8 cellular contexts compared by ENCODE assay signal in the genomic region with DNA sequence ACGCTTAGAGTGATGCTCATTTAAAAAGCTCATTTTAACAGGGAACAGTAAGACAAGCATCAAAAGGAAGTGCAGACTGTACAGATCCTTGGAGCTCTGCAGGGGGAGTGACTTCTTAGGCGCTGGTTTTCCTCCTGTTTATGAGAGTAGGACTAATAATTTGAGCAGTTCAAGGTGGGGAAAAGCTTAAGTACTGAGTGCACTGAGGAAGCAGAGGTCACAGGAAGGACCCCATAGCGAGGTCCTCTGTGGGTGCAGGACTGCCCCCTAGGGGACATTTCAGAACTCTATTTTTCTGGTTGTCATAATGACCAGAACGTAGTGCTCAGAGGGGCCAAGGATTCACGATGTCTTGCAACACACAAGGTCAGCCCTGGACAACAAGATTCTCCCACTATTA.
A peak's percentile ranks its signal among the peaks of the same experiment; 100 is the strongest.
DNase-seq lines count a peak whose midpoint lies in the region; ATAC-seq and TF ChIP-seq lines count a peak whose summit lies in the region.

No MANE protein-coding gene starts in this region.

- H3K79me2 ChIP-seq in neural cell (replicated peaks; ENCODE audit: insufficient read depth, low read length) = no peaks in the 10 kb centered on the region

- no peaks in the 10 kb centered on the region for H3K9me3 ChIP-seq in neural cell (ENCODE audit: low read length)

- no peak overlapping the region for H2AFZ ChIP-seq in neural cell (ENCODE audit: low read depth, low read length)

- TF ChIP-seq CTCF in neural cell (IDR thresholded peaks at IDR 0.05; ENCODE audit: poor library complexity, severe bottlenecking) = peak; percentile 26

- TF ChIP-seq POLR2A in erythroblast (IDR thresholded peaks at IDR 0.05; ENCODE audit: low read length) = no peak
- no peak for TF ChIP-seq POLR2A in GM18505 (IDR thresholded peaks at IDR 0.05; ENCODE audit: borderline replicate concordance, extremely low read depth, insufficient read depth, insufficient read length)

- ATAC-seq in HG02884 (IDR thresholded peaks at IDR 0.05; ENCODE audit: unreplicated experiment) = no peak
- no peak for ATAC-seq in GM18505 (IDR thresholded peaks at IDR 0.05; ENCODE audit: unreplicated experiment)

- no peaks in the 10 kb centered on the region for H3K9me2 ChIP-seq in neural cell (ENCODE audit: insufficient read depth, low read length)

- H3K9ac ChIP-seq in neural cell (ENCODE audit: low read length) = no peak overlapping the region

- H3K4me2 ChIP-seq in neural cell (ENCODE audit: low read length) = no peak overlapping the region

- no peaks in the 10 kb centered on the region for H3K27me3 ChIP-seq in neural cell (ENCODE audit: insufficient read depth, low read depth, low read length)

- H3K27ac ChIP-seq in neural cell (ENCODE audit: low read length) = no peak overlapping the region

- no peaks in the 10 kb centered on the region for H3F3A ChIP-seq in neural cell (ENCODE audit: insufficient read depth, low read length, poor library complexity, severe bottlenecking)

- TF ChIP-seq RAD21 in neural cell (conservative IDR thresholded peaks at IDR 0.05) = no peak

- DNase-seq in COR-L47 (lab: John Stamatoyannopoulos, UW) (peak; percentile 37), GM19240 (ENCODE audit: insufficient read length, low spot score) (peak; percentile 13), OCI-M2 (lab: John Stamatoyannopoulos, UW; ENCODE audit: unreplicated experiment) (peak; percentile 73), erythroblast (lab: John Stamatoyannopoulos, UW) (peak; percentile 49 to 59), HPDE6-E6E7 (ENCODE audit: extremely low spot score) (no peak)

- no peak overlapping the region for H3K4me3 ChIP-seq in neural cell (ENCODE audit: low read length)

- no peaks in the 10 kb centered on the region for H3K36me3 ChIP-seq in neural cell (ENCODE audit: insufficient read depth, low read length)

- TF ChIP-seq EP300 in neural cell (conservative IDR thresholded peaks at IDR 0.05; ENCODE audit: poor library complexity, severe bottlenecking) = no peak

- no peaks in the 10 kb centered on the region for H4K20me1 ChIP-seq in neural cell (ENCODE audit: insufficient read depth)

TF ChIP-seq in neural cell, 6 proteins besides CTCF, POLR2A, EP300 and RAD21:
- no peak for TF ChIP-seq POLR2AphosphoS5 (IDR thresholded peaks at IDR 0.05)
- TF ChIP-seq TAF1 (IDR thresholded peaks at IDR 0.05; ENCODE audit: low read depth) = no peak
- TF ChIP-seq MXI1 (conservative IDR thresholded peaks at IDR 0.05; ENCODE audit: poor library complexity, severe bottlenecking) = no peak
- no peak for TF ChIP-seq SMC3 (conservative IDR thresholded peaks at IDR 0.05; ENCODE audit: poor library complexity)
- TF ChIP-seq, protein P1, sequence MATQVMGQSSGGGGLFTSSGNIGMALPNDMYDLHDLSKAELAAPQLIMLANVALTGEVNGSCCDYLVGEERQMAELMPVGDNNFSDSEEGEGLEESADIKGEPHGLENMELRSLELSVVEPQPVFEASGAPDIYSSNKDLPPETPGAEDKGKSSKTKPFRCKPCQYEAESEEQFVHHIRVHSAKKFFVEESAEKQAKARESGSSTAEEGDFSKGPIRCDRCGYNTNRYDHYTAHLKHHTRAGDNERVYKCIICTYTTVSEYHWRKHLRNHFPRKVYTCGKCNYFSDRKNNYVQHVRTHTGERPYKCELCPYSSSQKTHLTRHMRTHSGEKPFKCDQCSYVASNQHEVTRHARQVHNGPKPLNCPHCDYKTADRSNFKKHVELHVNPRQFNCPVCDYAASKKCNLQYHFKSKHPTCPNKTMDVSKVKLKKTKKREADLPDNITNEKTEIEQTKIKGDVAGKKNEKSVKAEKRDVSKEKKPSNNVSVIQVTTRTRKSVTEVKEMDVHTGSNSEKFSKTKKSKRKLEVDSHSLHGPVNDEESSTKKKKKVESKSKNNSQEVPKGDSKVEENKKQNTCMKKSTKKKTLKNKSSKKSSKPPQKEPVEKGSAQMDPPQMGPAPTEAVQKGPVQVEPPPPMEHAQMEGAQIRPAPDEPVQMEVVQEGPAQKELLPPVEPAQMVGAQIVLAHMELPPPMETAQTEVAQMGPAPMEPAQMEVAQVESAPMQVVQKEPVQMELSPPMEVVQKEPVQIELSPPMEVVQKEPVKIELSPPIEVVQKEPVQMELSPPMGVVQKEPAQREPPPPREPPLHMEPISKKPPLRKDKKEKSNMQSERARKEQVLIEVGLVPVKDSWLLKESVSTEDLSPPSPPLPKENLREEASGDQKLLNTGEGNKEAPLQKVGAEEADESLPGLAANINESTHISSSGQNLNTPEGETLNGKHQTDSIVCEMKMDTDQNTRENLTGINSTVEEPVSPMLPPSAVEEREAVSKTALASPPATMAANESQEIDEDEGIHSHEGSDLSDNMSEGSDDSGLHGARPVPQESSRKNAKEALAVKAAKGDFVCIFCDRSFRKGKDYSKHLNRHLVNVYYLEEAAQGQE (IDR thresholded peaks at IDR 0.05; ENCODE audit: borderline replicate concordance) = no peak
- no peak for TF ChIP-seq EZH2 (IDR thresholded peaks at IDR 0.05; ENCODE audit: borderline replicate concordance, insufficient read depth, low read length, poor library complexity, severe bottlenecking)
